Comparison of ENCODE assay signal across 13 cellular contexts in genomic region chr2:190415794-190416729, GRCh38. TPM values are rescaled to one million over a fixed set of nuclear protein-coding genes. Genes with fewer than 3 reads are reported as not detected.
A peak's percentile ranks its signal among the peaks of the same experiment; 100 is the strongest.
DNase-seq lines count a peak whose midpoint lies in the region; ATAC-seq, FAIRE-seq and TF ChIP-seq lines count a peak whose summit lies in the region.
"Had no signal": no experiment of that assay in that cellular context is flagged by ENCODE, and none has a peak within 500 bp of the region (broad histone marks: within the 10 kb centered on the region; RNA-seq: fewer than 3 reads in every experiment).

No MANE protein-coding gene starts in this region.

- H3K9me3 Mint-ChIP-seq in activated CD4-positive, alpha-beta T cell treated with anti-CD3 and anti-CD28 coated beads, Interleukin-2, amount 10 ng/mL, durations not matched to agents 7 days and 5 days = no peaks in the 10 kb centered on the region
- no peaks in the 10 kb centered on the region for H3K9me3 Mint-ChIP-seq in activated T-helper 17 cell treated with anti-CD3 and anti-CD28 coated beads, Interleukin-2, amount 50 U/mL, for 72 hours

- peaks cover 47% of the 10 kb centered on the region for H3K4me1 Mint-ChIP-seq in activated CD4-positive, alpha-beta T cell treated with anti-CD3 and anti-CD28 coated beads, Interleukin-2, amount 10 ng/mL, durations not matched to agents 7 days and 5 days
- peaks cover 35% of the 10 kb centered on the region for H3K4me1 Mint-ChIP-seq in activated T-helper 17 cell treated with anti-CD3 and anti-CD28 coated beads, Interleukin-2, amount 50 U/mL, for 72 hours

- H3K36me3 ChIP-seq in small intestine (ENCODE audit: control insufficient read depth in 2 of 2, insufficient read depth in 2 of 2, low read length in 2 of 2) (no peaks in the 10 kb centered on the region), kidney (ENCODE audit: control insufficient read depth in 1 of 2, insufficient read depth in 2 of 2, low read length in 2 of 2) (no peaks in the 10 kb centered on the region)
- H3K36me3 ChIP-seq: right atrium auricular region had no signal

- peaks cover 43% of the 10 kb centered on the region for H3K36me3 Mint-ChIP-seq in activated CD4-positive, alpha-beta T cell treated with anti-CD3 and anti-CD28 coated beads, Interleukin-2, amount 10 ng/mL, durations not matched to agents 7 days and 5 days (ENCODE audit: low read depth)
- H3K36me3 Mint-ChIP-seq in activated T-helper 17 cell treated with anti-CD3 and anti-CD28 coated beads, Interleukin-2, amount 50 U/mL, for 72 hours (ENCODE audit: low read depth) = peaks cover 7% of the 10 kb centered on the region

- intact Hi-C loops in kidney (cut with DNase I) = no loop called here

- no peaks in the 10 kb centered on the region for H3K27me3 ChIP-seq in small intestine (ENCODE audit: control insufficient read depth in 2 of 2, insufficient read depth in 2 of 2, low read length in 2 of 2)
- H3K27me3 ChIP-seq: right atrium auricular region had no signal

- H3K27ac ChIP-seq in small intestine (ENCODE audit: low read depth in 1 of 2, low read length in 1 of 2) (peak overlapping the region in 1 of 2 donors; percentile 45), kidney (ENCODE audit: low read depth in 2 of 2, low read length in 2 of 2) (no peak overlapping the region)
- H3K27ac ChIP-seq: right atrium auricular region had no signal

- DNase-seq in activated CD4-positive, alpha-beta T cell treated with anti-CD3 and anti-CD28 coated beads, Interleukin-2, amount 10 ng/mL, durations not matched to agents 7 days and 5 days = no peak
- DNase-seq in activated CD4-positive, alpha-beta T cell treated with anti-CD3 and anti-CD28 coated beads, Interleukin-2, amount 50 U/mL, for 4 hours = no peak
- DNase-seq in small intestine (peak; percentile 29), NCI-H1105 treated with DMSO at 0.1 percent for 48 hours (lab: John Stamatoyannopoulos, UW) (no peak), DMS79 treated with DMSO at 0.1 percent for 48 hours (lab: John Stamatoyannopoulos, UW) (no peak), kidney (no peak)
- DNase-seq: caudate nucleus; NCI-H2081 treated with DMSO at 0.1 percent for 48 hours; stimulated activated naive CD4-positive, alpha-beta T cell treated with Interleukin-2 at 50 U/mL for 16 hours had no signal

- WGBS in small intestine, 3 donors = 21 to 32% (median 21%) methylated on average over 2 of the region's 2 CpGs

- H3K4me3 Mint-ChIP-seq in activated CD4-positive, alpha-beta T cell treated with anti-CD3 and anti-CD28 coated beads, Interleukin-2, amount 10 ng/mL, durations not matched to agents 7 days and 5 days = peak overlapping the region; percentile 6
- H3K4me3 Mint-ChIP-seq in activated T-helper 17 cell treated with anti-CD3 and anti-CD28 coated beads, Interleukin-2, amount 50 U/mL, for 72 hours = peak overlapping the region; percentile 62

- peaks cover 3 to 7% of the 10 kb centered on the region in 2 donors for H3K4me1 ChIP-seq in small intestine (ENCODE audit: control insufficient read depth in 2 of 2, insufficient read depth in 1 of 2, low read depth in 1 of 2, low read length in 1 of 2)
- H3K4me1 ChIP-seq in kidney (ENCODE audit: control insufficient read depth in 1 of 2, insufficient read depth in 1 of 2, low read depth in 1 of 2, low read length in 2 of 2) = peaks cover 0 to 5% of the 10 kb centered on the region in 2 donors

- no peak for TF ChIP-seq CTCF in kidney (IDR thresholded peaks at IDR 0.05; ENCODE audit: borderline replicate concordance, extremely low read depth, insufficient read depth)

- H3K4me3 ChIP-seq in small intestine (ENCODE audit: low read depth in 1 of 2, low read length in 2 of 2) = no peak overlapping the region
- no peak overlapping the region for H3K4me3 ChIP-seq in kidney (ENCODE audit: low read length in 2 of 2)
- H3K4me3 ChIP-seq: right atrium auricular region had no signal

- peak; percentile 43 for ATAC-seq in HG03342 (IDR thresholded peaks at IDR 0.05; ENCODE audit: unreplicated experiment)
- peak; percentile 51 for ATAC-seq in activated T-helper 17 cell treated with anti-CD3 and anti-CD28 coated beads, Interleukin-2, amount 50 U/mL, for 72 hours (replicated peaks)

- peak overlapping the region; percentile 76 for H3K27ac Mint-ChIP-seq in activated CD4-positive, alpha-beta T cell treated with anti-CD3 and anti-CD28 coated beads, Interleukin-2, amount 10 ng/mL, durations not matched to agents 7 days and 5 days
- peak overlapping the region; percentile 84 for H3K27ac Mint-ChIP-seq in activated T-helper 17 cell treated with anti-CD3 and anti-CD28 coated beads, Interleukin-2, amount 50 U/mL, for 72 hours

- POLR2A ChIA-PET in activated CD4-positive, alpha-beta T cell treated with anti-CD3 and anti-CD28 coated beads, Interleukin-2, amount 10 ng/mL, durations not matched to agents 7 days and 5 days (lab: Charles Lee) = no interaction called here

- H3K9me3 ChIP-seq in small intestine (ENCODE audit: control insufficient read depth, low read depth) (no peaks in the 10 kb centered on the region), kidney (ENCODE audit: control insufficient read depth in 1 of 2, low read length in 2 of 2) (no peaks in the 10 kb centered on the region)
- H3K9me3 ChIP-seq: right atrium auricular region had no signal

- CTCF ChIA-PET in activated CD4-positive, alpha-beta T cell treated with anti-CD3 and anti-CD28 coated beads, Interleukin-2, amount 10 ng/mL, durations not matched to agents 7 days and 5 days (lab: Charles Lee) = interaction anchor here (0.8 kb wide), 3 partner anchors 8 to 80 kb away, joined by 3 read pairs; no protein-coding TSS in a partner anchor

- no peak for FAIRE-seq in small intestine (lab: Jason Lieb, UNC)
- FAIRE-seq in kidney (lab: Jason Lieb, UNC) = no peak
- FAIRE-seq: TTC549 had no signal

- H3K9ac ChIP-seq in kidney (ENCODE audit: low read length in 2 of 2) = no peak overlapping the region

- H3K27me3 Mint-ChIP-seq in activated CD4-positive, alpha-beta T cell treated with anti-CD3 and anti-CD28 coated beads, Interleukin-2, amount 10 ng/mL, durations not matched to agents 7 days and 5 days = no peaks in the 10 kb centered on the region
- H3K27me3 Mint-ChIP-seq in activated T-helper 17 cell treated with anti-CD3 and anti-CD28 coated beads, Interleukin-2, amount 50 U/mL, for 72 hours = no peaks in the 10 kb centered on the region

RNA-seq across cellular contexts. Expression of gene MFSD6, which starts 7.9 kb away (rescaled TPM):
- 10 to 100 TPM; 42.3 to 42.8 TPM for total RNA-seq in activated CD4-positive, alpha-beta T cell treated with anti-CD3 and anti-CD28 coated beads, Interleukin-2, amount 10 ng/mL, durations not matched to agents 7 days and 5 days
- total RNA-seq in activated T-helper 17 cell treated with anti-CD3 and anti-CD28 coated beads, Interleukin-2, amount 50 U/mL, for 72 hours = 10 to 100 TPM; 33.5 to 41.5 TPM
- polyA plus RNA-seq in small intestine (10 to 100 TPM in 2 of 3 donors, 1 to 10 TPM in 1; 5.9 to 20.0 (median 10.3) TPM), kidney (ENCODE audit: insufficient read depth, low read depth, low replicate concordance) (12.3 TPM)
- 33.9 TPM for total RNA-seq in kidney
